In genomic region chr4:186012071-186012470, GRCh38 we compare ENCODE assay signal across 25 cellular contexts.
"Had no signal": no experiment of that assay in that cellular context is flagged by ENCODE, and none has a peak within 500 bp of the region (broad histone marks: within the 10 kb centered on the region; RNA-seq: fewer than 3 reads in every experiment).

No MANE protein-coding gene starts in this region.

- H2AFZ ChIP-seq: hepatocyte, neural progenitor cell had no signal

- DNase-seq: heart right ventricle; islet precursor cell; mesendoderm; naive B cell; natural killer cell; nephron progenitor cell; pancreas; posterior cingulate gyrus; retina; right lobe of liver; stimulated activated CD4-positive, alpha-beta T cell treated with anti-CD3 and anti-CD28 coated beads, Interleukin-1b, Interleukin-23, amount 100 ng/mL, for 48 hours; stimulated activated CD4-positive, alpha-beta T cell treated with anti-CD3 and anti-CD28 coated beads, Interleukin-2, amount 100 ng/mL, for 48 hours; stimulated activated CD4-positive, alpha-beta T cell treated with anti-CD3 and anti-CD28 coated beads, Interleukin-4, amount 100 ng/mL, for 4 hours; stimulated activated CD8-positive, alpha-beta memory T cell treated with anti-CD3 and anti-CD28 coated beads, Interleukin-4, amount 100 ng/mL, for 48 hours; stimulated activated naive CD4-positive, alpha-beta T cell treated with Interleukin-2 at 50 U/mL for 16 hours; stimulated activated naive CD8-positive, alpha-beta T cell treated with anti-CD3 and anti-CD28 coated beads, Interleukin-15, amount 100 ng/mL, for 72 hours; substantia nigra had no signal

- H3K9ac ChIP-seq: neural progenitor cell had no signal

- H3K36me3 ChIP-seq: heart right ventricle, neural progenitor cell, pancreas, prostate gland, right lobe of liver, tibial nerve had no signal

- H3K27me3 ChIP-seq: heart right ventricle, hepatocyte, neural progenitor cell, pancreas, right lobe of liver, tibial nerve had no signal

- H3K4me3 ChIP-seq: heart right ventricle, hepatocyte, lung, neural progenitor cell, pancreas, prostate gland, right lobe of liver, smooth muscle cell, tibial nerve had no signal

- FAIRE-seq: pancreas had no signal

- H3K4me2 ChIP-seq: hepatocyte, neural progenitor cell, smooth muscle cell had no signal

- ATAC-seq: left lobe of liver; pancreas; stimulated activated memory B cell treated with anti-CD40 and anti-IgM and Interleukin-4, amounts not matched to agents 10 μg/mL and 1 μg/mL and 100 μg/mL, for 72 hours had no signal

- H3K4me1 ChIP-seq: pancreas, prostate gland, right lobe of liver, tibial nerve had no signal

- H3K9me3 ChIP-seq: heart right ventricle, pancreas, prostate gland, right lobe of liver, tibial nerve had no signal

- H3K27ac ChIP-seq: hepatocyte, neural progenitor cell, pancreas, prostate gland, right lobe of liver, tibial nerve had no signal
